In genomic region chr18:13226533-13227144, GRCh38 we compare ENCODE assay signal across 27 cellular contexts. TPM values are rescaled to one million over a fixed set of nuclear protein-coding genes. Genes with fewer than 3 reads are reported as not detected.
A peak's percentile ranks its signal among the peaks of the same experiment; 100 is the strongest.
DNase-seq lines count a peak whose midpoint lies in the region; ATAC-seq, FAIRE-seq and TF ChIP-seq lines count a peak whose summit lies in the region.
"Had no signal": no experiment of that assay in that cellular context is flagged by ENCODE, and none has a peak within 500 bp of the region (broad histone marks: within the 10 kb centered on the region; RNA-seq: fewer than 3 reads in every experiment).

No MANE protein-coding gene starts in this region.

- DNase-seq in activated CD8-positive, alpha-beta memory T cell treated with anti-CD3 and anti-CD28 coated beads, Interleukin-2, amount 50 U/mL, for 48 hours, result peak; percentile 18
- no peak for DNase-seq in activated CD8-positive, alpha-beta memory T cell treated with anti-CD3 and anti-CD28 coated beads, Interleukin-2, amount 10 ng/mL, durations not matched to agents 7 days and 5 days
- peak; percentile 7 for DNase-seq in colonic mucosa
- DNase-seq in activated CD4-positive, CD25-positive, alpha-beta regulatory T cell treated with anti-CD3 and anti-CD28 coated beads, Interleukin-2, amount 50 U/mL, for 72 hours, result no peak
- DNase-seq in suprapubic skin (ENCODE audit: low spot score in 2 of 2), result no peak
- DNase-seq: 8988T; ACHN; AML-193; BE2C; CD4-positive, alpha-beta T cell; CD8-positive, alpha-beta memory T cell; DMS 273 treated with DMSO at 0.1 percent for 48 hours; DMS79; EL; GDM1; GOT3; H7; HCEC 1CT had no signal

- peaks cover 11% of the 10 kb centered on the region for H3K27me3 Mint-ChIP-seq in activated CD8-positive, alpha-beta memory T cell treated with anti-CD3 and anti-CD28 coated beads, Interleukin-2, amount 10 ng/mL, durations not matched to agents 7 days and 5 days
- H3K27me3 Mint-ChIP-seq: CD4-positive, alpha-beta T cell had no signal

- no peaks in the 10 kb centered on the region for H3K36me3 Mint-ChIP-seq in activated CD8-positive, alpha-beta memory T cell treated with anti-CD3 and anti-CD28 coated beads, Interleukin-2, amount 10 ng/mL, durations not matched to agents 7 days and 5 days
- H3K36me3 Mint-ChIP-seq: CD8-positive, alpha-beta memory T cell had no signal

- peaks cover 21% of the 10 kb centered on the region for H3K4me1 ChIP-seq in colonic mucosa
- peaks cover 25% of the 10 kb centered on the region for H3K4me1 ChIP-seq in suprapubic skin

- CTCF ChIA-PET in activated CD8-positive, alpha-beta memory T cell treated with anti-CD3 and anti-CD28 coated beads, Interleukin-2, amount 10 ng/mL, durations not matched to agents 7 days and 5 days (lab: Charles Lee), result no interaction called here

- H3K9me3 ChIP-seq in colonic mucosa, result no peaks in the 10 kb centered on the region
- H3K9me3 ChIP-seq in suprapubic skin, result no peaks in the 10 kb centered on the region
- H3K9me3 ChIP-seq: A549; BE2C; BLaER1 treated with 17β-estradiol and CSF1 and Interleukin-3, amounts not matched to agents 10 nM and 100 nM had no signal

- no peak overlapping the region for H3K27ac Mint-ChIP-seq in activated CD8-positive, alpha-beta memory T cell treated with anti-CD3 and anti-CD28 coated beads, Interleukin-2, amount 10 ng/mL, durations not matched to agents 7 days and 5 days
- H3K27ac Mint-ChIP-seq: CD14-positive monocyte; CD4-positive, alpha-beta T cell had no signal

- intact Hi-C loops in colonic mucosa (cut with DNase I), result no loop called here

- no peak overlapping the region for H3K4me3 Mint-ChIP-seq in activated CD8-positive, alpha-beta memory T cell treated with anti-CD3 and anti-CD28 coated beads, Interleukin-2, amount 10 ng/mL, durations not matched to agents 7 days and 5 days
- H3K4me3 Mint-ChIP-seq: CD14-positive monocyte; CD4-positive, alpha-beta T cell; CD8-positive, alpha-beta memory T cell had no signal

- H3K9ac ChIP-seq in colonic mucosa (ENCODE audit: low read depth in 2 of 2, low read length in 2 of 2), result no peak overlapping the region
- H3K9ac ChIP-seq: BLaER1 treated with 17β-estradiol and CSF1 and Interleukin-3, amounts not matched to agents 10 nM and 100 nM had no signal

- H3K9me3 Mint-ChIP-seq in activated CD8-positive, alpha-beta memory T cell treated with anti-CD3 and anti-CD28 coated beads, Interleukin-2, amount 10 ng/mL, durations not matched to agents 7 days and 5 days (ENCODE audit: low read depth), result no peaks in the 10 kb centered on the region
- H3K9me3 Mint-ChIP-seq: CD4-positive, alpha-beta T cell; CD8-positive, alpha-beta memory T cell had no signal

- no peaks in the 10 kb centered on the region for H3K36me3 ChIP-seq in colonic mucosa
- no peaks in the 10 kb centered on the region for H3K36me3 ChIP-seq in suprapubic skin
- H3K36me3 ChIP-seq: BE2C had no signal

- H3K27ac ChIP-seq in colonic mucosa, result no peak overlapping the region
- no peak overlapping the region for H3K27ac ChIP-seq in suprapubic skin
- H3K27ac ChIP-seq: A549; BLaER1 treated with 17β-estradiol and CSF1 and Interleukin-3, amounts not matched to agents 10 nM and 100 nM had no signal

- H3K4me3 ChIP-seq in colonic mucosa, result no peak overlapping the region
- no peak overlapping the region for H3K4me3 ChIP-seq in suprapubic skin
- H3K4me3 ChIP-seq: A549; BLaER1 treated with 17β-estradiol and CSF1 and Interleukin-3, amounts not matched to agents 10 nM and 100 nM; GM12878 had no signal

- H3K4me1 Mint-ChIP-seq in activated CD8-positive, alpha-beta memory T cell treated with anti-CD3 and anti-CD28 coated beads, Interleukin-2, amount 10 ng/mL, durations not matched to agents 7 days and 5 days, result no peaks in the 10 kb centered on the region
- H3K4me1 Mint-ChIP-seq: CD8-positive, alpha-beta memory T cell had no signal

- H3K27me3 ChIP-seq in colonic mucosa (no peaks in the 10 kb centered on the region), suprapubic skin (no peaks in the 10 kb centered on the region)
- H3K27me3 ChIP-seq: BE2C; BLaER1 treated with 17β-estradiol and CSF1 and Interleukin-3, amounts not matched to agents 10 nM and 100 nM had no signal

- 93% methylated on average over 5 of the region's 5 CpGs for WGBS in suprapubic skin

- FAIRE-seq in endometrium (lab: Jason Lieb, UNC), result peak; percentile 4
- FAIRE-seq: A549, D721Med, GM12878, GM19239 had no signal

- TF ChIP-seq CTCF in colonic mucosa (IDR thresholded peaks at IDR 0.05), result no peak
- TF ChIP-seq CTCF in suprapubic skin (IDR thresholded peaks at IDR 0.05), result no peak

- no peak for ATAC-seq in activated CD8-positive, alpha-beta memory T cell treated with anti-CD3 and anti-CD28 coated beads, Interleukin-2, amount 10 ng/mL, durations not matched to agents 7 days and 5 days
- ATAC-seq in HG03439 (IDR thresholded peaks at IDR 0.05; ENCODE audit: unreplicated experiment), result no peak
- ATAC-seq: A549, GM12878 had no signal

- no peak for TF ChIP-seq EP300 in Ishikawa (IDR thresholded peaks at IDR 0.05; ENCODE audit: borderline replicate concordance)
- no peak for TF ChIP-seq EP300 in suprapubic skin (IDR thresholded peaks at IDR 0.05)

- no peak for TF ChIP-seq POLR2A in suprapubic skin (IDR thresholded peaks at IDR 0.05)

- TF ChIP-seq RAD21 in Ishikawa (IDR thresholded peaks at IDR 0.05; ENCODE audit: low read depth), result no peak

TF ChIP-seq in Ishikawa, 13 proteins besides CTCF, POLR2A, EP300 and RAD21:
- TF ChIP-seq REST (IDR thresholded peaks at IDR 0.05; ENCODE audit: low read depth) (peak; percentile 52; the same call in 1 of the 2 replicates), TAF1 (IDR thresholded peaks at IDR 0.05; ENCODE audit: low read depth) (no peak)

RNA-seq across cellular contexts. Expression of gene LDLRAD4, which starts 8.1 kb away (rescaled TPM):
- 10 to 100 TPM; 33.9 to 44.5 TPM for total RNA-seq in activated CD8-positive, alpha-beta memory T cell treated with anti-CD3 and anti-CD28 coated beads, Interleukin-2, amount 10 ng/mL, durations not matched to agents 7 days and 5 days
- total RNA-seq in colonic mucosa, result 10 to 100 TPM; 11.7 to 17.0 TPM
- 10 to 100 TPM; 10.1 to 31.6 (median 15.1) TPM for total RNA-seq in suprapubic skin

Comparison
In these comparisons a context has a peak if more than half of its experiments do, and no peak if none do; other contexts are left out.
1. DNase-seq: peak in activated CD8-positive, alpha-beta memory T cell treated with anti-CD3 and anti-CD28 coated beads, Interleukin-2, amount 50 U/mL, for 48 hours (single experiment) and colonic mucosa (single experiment); none in activated CD8-positive, alpha-beta memory T cell treated with anti-CD3 and anti-CD28 coated beads, Interleukin-2, amount 10 ng/mL, durations not matched to agents 7 days and 5 days (single experiment), activated CD4-positive, CD25-positive, alpha-beta regulatory T cell treated with anti-CD3 and anti-CD28 coated beads, Interleukin-2, amount 50 U/mL, for 72 hours (single experiment) and suprapubic skin (0 of 2).